8 cellular contexts compared by ENCODE assay signal in the genomic region with DNA sequence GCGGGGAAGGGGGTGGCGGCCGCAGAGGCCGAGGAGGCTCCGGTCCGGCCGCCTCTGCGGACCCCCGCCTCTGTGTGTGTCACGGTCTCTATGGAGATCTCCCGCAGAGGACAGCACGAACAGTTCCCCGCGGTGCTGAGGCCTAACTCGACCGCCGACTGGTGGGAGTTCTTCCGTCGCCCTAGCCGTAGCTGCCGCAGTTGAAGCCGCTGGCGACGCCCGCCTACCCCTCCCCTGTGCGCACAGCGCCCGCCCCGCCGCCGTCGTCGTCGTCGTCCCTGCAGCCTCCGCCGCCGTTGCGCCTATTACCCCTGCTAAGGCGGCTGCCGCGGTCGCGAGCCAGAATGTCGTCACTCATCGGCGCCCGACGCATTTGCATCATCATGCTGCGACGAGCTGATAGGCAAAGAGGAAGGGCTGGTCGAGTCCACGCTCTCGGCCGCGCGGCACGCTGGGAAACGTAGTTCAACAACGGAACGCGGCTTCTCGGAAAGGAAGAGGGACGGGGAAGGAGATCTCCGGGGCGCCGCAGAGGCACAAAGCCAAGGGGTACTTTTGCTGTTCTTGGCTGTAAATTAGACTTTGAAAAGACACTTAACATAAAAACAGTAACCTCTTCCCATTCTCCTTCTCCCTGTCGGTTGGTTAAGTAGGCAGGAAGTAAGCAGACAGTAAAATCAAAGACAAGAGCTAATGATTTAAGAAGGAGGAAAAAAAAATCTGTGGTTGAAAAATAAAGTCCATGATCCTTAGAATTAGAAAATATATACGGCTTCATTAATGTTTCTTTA. TPM values are rescaled to one million over a fixed set of nuclear protein-coding genes. Genes with fewer than 3 reads are reported as not detected.
DNase-seq lines count a peak whose midpoint lies in the region; ATAC-seq and TF ChIP-seq lines count a peak whose summit lies in the region.

Gene NUP153, minus strand, starts transcription at position 346 of the 791 bp plus-strand sequence. CDS start 538 bp downstream, outside the sequence.

- no peaks in the 10 kb centered on the region for H3K27me3 ChIP-seq in BE2C
- no peaks in the 10 kb centered on the region for H3K27me3 ChIP-seq in colonic mucosa

- TF ChIP-seq CTCF in BE2C (IDR thresholded peaks at IDR 0.05; ENCODE audit: low read depth, low read length) (no peak), colonic mucosa (IDR thresholded peaks at IDR 0.05) (no peak)

- intact Hi-C loops in colonic mucosa (cut with DNase I): loop anchor here (10.0 kb wide), 1 partner anchor 102 kb away; the partner anchor contains the start of gene FAM8A1

- H3K4me3 ChIP-seq in BE2C (ENCODE audit: low read depth, low read length): peak within 1 kb of the TSS; percentile 75
- peak within 1 kb of the TSS; percentile 85 for H3K4me3 ChIP-seq in colonic mucosa

- H3K4me1 ChIP-seq in BE2C (peaks cover 8% of the 10 kb centered on the region), colonic mucosa (peaks cover 15% of the 10 kb centered on the region)

- DNase-seq in BE2C (peak; percentile 97), GM19240 (ENCODE audit: insufficient read length, low spot score) (peak; percentile 89), NCI-H526 (lab: John Stamatoyannopoulos, UW) (peak; percentile 97 to 98), colonic mucosa (peak; percentile 100), kidney tubule cell (ENCODE audit: low spot score) (peak; percentile 99)
- DNase-seq in activated CD4-positive, alpha-beta T cell treated with anti-CD3 and anti-CD28 coated beads for 48 hours: peak; percentile 100
- peak; percentile 97 to 100 (median 99) for DNase-seq in stimulated activated CD4-positive, alpha-beta T cell treated with anti-CD3 and anti-CD28 coated beads, Interleukin-1b, Interleukin-23, amount 100 ng/mL, for 24 hours (ENCODE audit: low read depth in 4 of 4, low spot score in 1 of 4)

- peak; percentile 57 for ATAC-seq in HG03460 (IDR thresholded peaks at IDR 0.05; ENCODE audit: unreplicated experiment)

- H3K36me3 ChIP-seq in BE2C (no peaks in the 10 kb centered on the region), colonic mucosa (no peaks in the 10 kb centered on the region)

- H3K9ac ChIP-seq in colonic mucosa (ENCODE audit: low read depth in 2 of 2, low read length in 2 of 2): peak within 1 kb of the TSS; percentile 88 to 99

- peak within 1 kb of the TSS; percentile 96 for H3K27ac ChIP-seq in colonic mucosa

- no peaks in the 10 kb centered on the region for H3K9me3 ChIP-seq in BE2C
- H3K9me3 ChIP-seq in colonic mucosa: no peaks in the 10 kb centered on the region

RNA-seq across cellular contexts. Expression of gene NUP153, which starts in this region (rescaled TPM):
- 24.9 TPM for polyA plus RNA-seq in BE2C (2012; ENCODE audit: insufficient read depth, insufficient read length, low read depth)
- 10 to 100 TPM; 29.8 to 31.7 TPM for total RNA-seq in colonic mucosa

Comparison
In these comparisons a context has a peak if more than half of its experiments do, and no peak if none do; other contexts are left out.
1. Peak in every context shown above with its lines: DNase-seq, ATAC-seq, H3K4me3 ChIP-seq and H3K27ac ChIP-seq.